ENCODE assay signal across 19 cellular contexts in the genomic region with DNA sequence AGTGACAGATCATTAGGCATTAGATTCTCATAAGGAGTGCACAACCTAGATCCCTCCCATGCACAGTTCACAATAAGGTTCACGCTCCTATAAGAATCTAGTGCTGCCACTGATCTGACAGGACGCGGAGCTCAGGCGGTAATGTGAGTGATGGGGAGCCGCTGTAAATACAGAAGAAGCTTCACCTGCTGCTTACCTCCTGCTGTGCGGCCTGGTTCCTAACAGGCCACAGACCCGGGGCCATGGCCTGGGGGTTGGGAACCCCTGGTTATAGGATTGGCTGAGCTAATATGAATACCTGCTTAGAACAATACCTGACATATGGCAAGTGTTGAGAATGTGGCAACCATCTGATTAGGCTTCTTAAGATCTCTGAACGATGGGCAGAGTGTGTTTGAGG. TPM values are rescaled to one million over a fixed set of nuclear protein-coding genes. Genes with fewer than 3 reads are reported as not detected.
A peak's percentile ranks its signal among the peaks of the same experiment; 100 is the strongest.
DNase-seq lines count a peak whose midpoint lies in the region; ATAC-seq, FAIRE-seq and TF ChIP-seq lines count a peak whose summit lies in the region.
"Had no signal": no experiment of that assay in that cellular context is flagged by ENCODE, and none has a peak within 500 bp of the region (broad histone marks: within the 10 kb centered on the region; RNA-seq: fewer than 3 reads in every experiment).

No MANE protein-coding gene starts in this region.

- H3K36me3 Mint-ChIP-seq in endodermal cell (ENCODE audit: low read depth) = no peaks in the 10 kb centered on the region
- H3K36me3 Mint-ChIP-seq: CD4-positive, CD25-positive, alpha-beta regulatory T cell had no signal

- no TSS peak for BruUV-seq in HepG2 (replicated peaks; lab: Mats Ljungman, UMichigan)

- CTCF ChIA-PET in HepG2 (lab: Yijun Ruan, JAX; ENCODE audit: low intra/inter-chr PET ratio, low total read pairs) = no interaction called here

- TF ChIP-seq RAD21 in HepG2 (CRISPR knock-in tag; IDR thresholded peaks at IDR 0.05) = no peak

- no peak overlapping the region for H2AFZ ChIP-seq in HepG2 (ENCODE audit: low read length)

- FAIRE-seq in HepG2 (lab: Jason Lieb, UNC) = no peak
- FAIRE-seq: G401.6, GM12891, H1 had no signal

- 47% methylated on average over 8 of the region's 8 CpGs for WGBS in HepG2 (ENCODE audit: low lambda C conversion rate)
- 44% methylated on average over 3 of the region's 8 CpGs for WGBS in right lobe of liver (ENCODE audit: insufficient coverage, low coverage, low lambda C conversion rate, missing lambda C conversion rate)
- WGBS in endodermal cell (ENCODE audit: insufficient coverage in 1 of 2, insufficient read length in 1 of 2), 2 experiments = 72 to 83% methylated on average over 4 to 8 of the region's 8 CpGs

- H3K27ac ChIP-seq in HepG2 (ENCODE audit: extremely low read length, insufficient read depth, low read length) (no peak overlapping the region), right lobe of liver (no peak overlapping the region), endodermal cell (ENCODE audit: low read depth, low read length) (no peak overlapping the region)
- H3K27ac ChIP-seq: BLaER1 treated with 17β-estradiol and CSF1 and Interleukin-3, amounts not matched to agents 10 nM and 100 nM; HL-60 had no signal

- H3K9me3 Mint-ChIP-seq in endodermal cell = no peaks in the 10 kb centered on the region

- POLR2A ChIA-PET in HepG2 (lab: Yijun Ruan, JAX) = no interaction called here

- H3K36me3 ChIP-seq in HepG2 (replicated peaks in 1 of 2; ENCODE audit: control insufficient read depth in 1 of 2, insufficient read depth in 2 of 2, low read length in 2 of 2) = no peaks in the 10 kb centered on the region
- no peaks in the 10 kb centered on the region for H3K36me3 ChIP-seq in right lobe of liver
- H3K36me3 ChIP-seq in endodermal cell (ENCODE audit: control insufficient read depth, insufficient read depth, low read length) = no peaks in the 10 kb centered on the region
- H3K36me3 ChIP-seq: BLaER1 treated with 17β-estradiol and CSF1 and Interleukin-3, amounts not matched to agents 10 nM and 100 nM; HAP-1 had no signal

- DNase-seq in HepG2 (ENCODE audit: low spot score) = no peak
- DNase-seq in right lobe of liver = no peak
- DNase-seq in NCI-H69 (lab: John Stamatoyannopoulos, UW) = peak; percentile 25
- DNase-seq in endodermal cell = peak; percentile 72
- DNase-seq in T-helper 1 cell = no peak
- DNase-seq: ACHN; Calu3; CD4-positive, CD25-positive, alpha-beta regulatory T cell; DMS79; KBM-7 had no signal

- H3K9me3 ChIP-seq in HepG2 (ENCODE audit: low read length) (no peaks in the 10 kb centered on the region), right lobe of liver (no peaks in the 10 kb centered on the region), endodermal cell (ENCODE audit: control insufficient read depth, low read length) (no peaks in the 10 kb centered on the region)
- H3K9me3 ChIP-seq: BLaER1 treated with 17β-estradiol and CSF1 and Interleukin-3, amounts not matched to agents 10 nM and 100 nM; HAP-1 had no signal

- no peaks in the 10 kb centered on the region for H4K20me1 ChIP-seq in HepG2 (ENCODE audit: insufficient read depth, low read length)
- H4K20me1 ChIP-seq: BLaER1 treated with 17β-estradiol and CSF1 and Interleukin-3, amounts not matched to agents 10 nM and 100 nM had no signal

- no peak overlapping the region for H3K9ac ChIP-seq in HepG2 (ENCODE audit: insufficient read depth, low read depth, low read length)
- no peak overlapping the region for H3K9ac ChIP-seq in endodermal cell (ENCODE audit: extremely low read depth, low read length, poor library complexity, severe bottlenecking)
- H3K9ac ChIP-seq: BLaER1 treated with 17β-estradiol and CSF1 and Interleukin-3, amounts not matched to agents 10 nM and 100 nM had no signal

- TF ChIP-seq EP300 in HepG2 (IDR thresholded peaks at IDR 0.05; ENCODE audit: low read depth in 2 of 2, low read length in 2 of 2) (no peak), HepG2 (CRISPR knock-in tag; IDR thresholded peaks at IDR 0.05; ENCODE audit: borderline replicate concordance) (no peak)

- no peak for TF ChIP-seq POLR2A in HepG2 (IDR thresholded peaks at IDR 0.05; ENCODE audit: insufficient read depth in 1 of 2, low read depth in 2 of 2, low read length in 2 of 2)
- TF ChIP-seq POLR2A in right lobe of liver (IDR thresholded peaks at IDR 0.05) = no peak

- ATAC-seq in HepG2 (no peak), right lobe of liver (no peak), HG03139 (IDR thresholded peaks at IDR 0.05; ENCODE audit: unreplicated experiment) (no peak), HG03108 (IDR thresholded peaks at IDR 0.05; ENCODE audit: unreplicated experiment) (no peak)

- H3K27me3 ChIP-seq in HepG2 (ENCODE audit: control insufficient read depth in 1 of 2, insufficient read depth in 2 of 2, low read length in 2 of 2) = peaks cover 3 to 65% of the 10 kb centered on the region in 2 experiments; a peak in 4 of 5 replicates
- no peaks in the 10 kb centered on the region for H3K27me3 ChIP-seq in right lobe of liver
- no peaks in the 10 kb centered on the region for H3K27me3 ChIP-seq in endodermal cell (ENCODE audit: control insufficient read depth, insufficient read depth, low read length, poor library complexity, severe bottlenecking)
- H3K27me3 ChIP-seq: BLaER1 treated with 17β-estradiol and CSF1 and Interleukin-3, amounts not matched to agents 10 nM and 100 nM had no signal

- H3K4me1 ChIP-seq in HepG2 (ENCODE audit: insufficient read depth, low read length) (no peaks in the 10 kb centered on the region), right lobe of liver (no peaks in the 10 kb centered on the region), endodermal cell (ENCODE audit: control insufficient read depth, insufficient read depth, low read length) (no peaks in the 10 kb centered on the region)
- H3K4me1 ChIP-seq: HAP-1 had no signal

- no peak overlapping the region for H3K4me3 ChIP-seq in HepG2 (replicated peaks in 1 of 3; ENCODE audit: insufficient read depth in 1 of 3, low read depth in 2 of 3, low read length in 3 of 3)
- no peak overlapping the region for H3K4me3 ChIP-seq in right lobe of liver
- H3K4me3 ChIP-seq in endodermal cell (ENCODE audit: low read length) = no peak overlapping the region
- H3K4me3 ChIP-seq: BLaER1 treated with 17β-estradiol and CSF1 and Interleukin-3, amounts not matched to agents 10 nM and 100 nM; HAP-1 had no signal

- H3K4me3 Mint-ChIP-seq in endodermal cell = no peak overlapping the region
- H3K4me3 Mint-ChIP-seq: CD4-positive, CD25-positive, alpha-beta regulatory T cell had no signal

- intact Hi-C loops in HepG2 (cut with micrococcal nuclease; ENCODE audit: unreplicated experiment) (no loop called here), right lobe of liver (cut with DNase I) (no loop called here)

- TF ChIP-seq CTCF in HepG2 (CRISPR knock-in tag; IDR thresholded peaks at IDR 0.05) (no peak), right lobe of liver (IDR thresholded peaks at IDR 0.05) (no peak), endodermal cell (conservative IDR thresholded peaks at IDR 0.05) (no peak)

- H3K79me2 ChIP-seq in HepG2 (ENCODE audit: insufficient read depth, low read length) = no peaks in the 10 kb centered on the region

- H3K27ac Mint-ChIP-seq in endodermal cell = no peak overlapping the region

- peaks cover 14% of the 10 kb centered on the region for H3K4me1 Mint-ChIP-seq in endodermal cell
- H3K4me1 Mint-ChIP-seq: CD4-positive, CD25-positive, alpha-beta regulatory T cell had no signal

- in situ Hi-C loops in HepG2 (cut with HindIII; ENCODE audit: extremely low pct_ligation_motif_present, low pct_unique_long_range_greater_than_20kb) = no loop called here

- H3K27me3 Mint-ChIP-seq in endodermal cell (ENCODE audit: insufficient read depth) = peaks cover 30% of the 10 kb centered on the region

- H3K4me2 ChIP-seq in HepG2 (ENCODE audit: low read depth, low read length) = no peak overlapping the region
- H3K4me2 ChIP-seq: BLaER1 treated with 17β-estradiol and CSF1 and Interleukin-3, amounts not matched to agents 10 nM and 100 nM had no signal

RNA-seq across cellular contexts. Expression of gene PNPLA1, which starts 2.4 kb away (rescaled TPM):
- not detected in 2 replicates for total RNA-seq in HepG2 (2016; rRNA removed; fragmentation: Illumina TruSeq; extraction: Trizol)
- not detected in 2 replicates for total RNA-seq in HepG2 (2016; cell fraction: cytosol; rRNA removed; fragmentation: Illumina TruSeq; extraction: Trizol; ENCODE audit: low read depth)
- total RNA-seq in HepG2 (2016; cell fraction: insoluble cytoplasmic fraction; rRNA removed; fragmentation: Illumina TruSeq; extraction: Trizol) = not detected in 2 replicates
- total RNA-seq in HepG2 (2016; cell fraction: membrane; rRNA removed; fragmentation: Illumina TruSeq; extraction: Trizol) = not detected in 2 replicates
- not detected in 2 replicates for total RNA-seq in HepG2 (2016; cell fraction: nucleus; rRNA removed; fragmentation: Illumina TruSeq; extraction: Trizol)
- polyA plus RNA-seq in HepG2 (2011; rRNA removed) = not detected in 2 replicates
- polyA plus RNA-seq in HepG2 (2011; cell fraction: cytosol; rRNA removed) = 0.04 TPM in 1 of 2 replicates, not detected in the other
- not detected in 2 replicates for polyA plus RNA-seq in HepG2 (2011; cell fraction: nucleus; rRNA removed)
- 0.05 TPM in 1 of 2 replicates, not detected in the other for polyA plus RNA-seq in HepG2 (2012)
- not detected in 2 replicates for polyA plus RNA-seq in HepG2 (2016; cell fraction: cytosol; fragmentation: Illumina TruSeq; extraction: Trizol; ENCODE audit: low read depth)
- not detected in 2 replicates for polyA plus RNA-seq in HepG2 (2016; cell fraction: insoluble cytoplasmic fraction; fragmentation: Illumina TruSeq; extraction: Trizol; ENCODE audit: low read depth)
- polyA plus RNA-seq in HepG2 (2016; cell fraction: membrane; fragmentation: Illumina TruSeq; extraction: Trizol; ENCODE audit: low read depth) = not detected in 2 replicates
- polyA plus RNA-seq in HepG2 (2016; cell fraction: nucleus; fragmentation: Illumina TruSeq; extraction: Trizol; ENCODE audit: insufficient read depth, low read depth) = not detected in 2 replicates
- polyA minus RNA-seq in HepG2 (2011; rRNA and poly(A)+ RNA removed; ENCODE audit: low replicate concordance) = 2.7 TPM in 1 of 2 replicates, not detected in the other
- polyA minus RNA-seq in HepG2 (2011; cell fraction: cytosol; rRNA and poly(A)+ RNA removed) = not detected in 2 replicates
- not detected in 2 replicates for polyA minus RNA-seq in HepG2 (2011; cell fraction: nucleus; rRNA and poly(A)+ RNA removed)
- total RNA-seq in right lobe of liver = not detected
- total RNA-seq in endodermal cell = not detected
- polyA plus RNA-seq in endodermal cell (2013, experiment 1 of 2) = not detected
- polyA plus RNA-seq in endodermal cell (2013, experiment 2 of 2) = not detected
- total RNA-seq: A172, H1 had no signal
- polyA plus RNA-seq: CD4-positive, CD25-positive, alpha-beta regulatory T cell; H1 had no signal

Comparison
In these comparisons a context has a peak if more than half of its experiments do, and no peak if none do; other contexts are left out.
1. DNase-seq: peak in NCI-H69 (single experiment) and endodermal cell (single experiment); none in HepG2 (single experiment), right lobe of liver (0 of 3) and T-helper 1 cell (0 of 5).